In genomic region chr5:178383301-178383918, GRCh38 we compare ENCODE assay signal across 20 cellular contexts.
"Had no signal": no experiment of that assay in that cellular context is flagged by ENCODE, and none has a peak within 500 bp of the region (broad histone marks: within the 10 kb centered on the region; RNA-seq: fewer than 3 reads in every experiment).

No MANE protein-coding gene starts in this region.

- H3K4me3 Mint-ChIP-seq: activated CD4-positive, alpha-beta T cell treated with anti-CD3 and anti-CD28 coated beads, Interleukin-2, amount 10 ng/mL, durations not matched to agents 7 days and 5 days; activated CD8-positive, alpha-beta T cell treated with anti-CD3 and anti-CD28 coated beads, Interleukin-2, amount 10 ng/mL, durations not matched to agents 7 days and 5 days; dendritic cell treated with granulocyte-macrophage colony-stimulating factor and Interleukin-4, amounts not matched to agents 40 ng/mL and 50 ng/mL, for 4 days; stimulated activated memory B cell treated with anti-CD40 and anti-IgM and Interleukin-4, amounts not matched to agents 10 μg/mL and 1 μg/mL and 100 μg/mL, for 72 hours had no signal

- H3K27ac Mint-ChIP-seq: activated CD4-positive, alpha-beta T cell treated with anti-CD3 and anti-CD28 coated beads, Interleukin-2, amount 10 ng/mL, durations not matched to agents 7 days and 5 days; activated CD8-positive, alpha-beta T cell treated with anti-CD3 and anti-CD28 coated beads, Interleukin-2, amount 10 ng/mL, durations not matched to agents 7 days and 5 days; dendritic cell treated with granulocyte-macrophage colony-stimulating factor and Interleukin-4, amounts not matched to agents 40 ng/mL and 50 ng/mL, for 4 days; stimulated activated memory B cell treated with anti-CD40 and anti-IgM and Interleukin-4, amounts not matched to agents 10 μg/mL and 1 μg/mL and 100 μg/mL, for 72 hours had no signal

- ATAC-seq: activated CD4-positive, CD25-positive, alpha-beta regulatory T cell treated with anti-CD3 and anti-CD28 coated beads, Interleukin-2, amount 50 U/mL, for 24 hours; activated CD8-positive, alpha-beta T cell treated with anti-CD3 and anti-CD28 coated beads, Interleukin-2, amount 10 ng/mL, durations not matched to agents 7 days and 5 days; left colon; stimulated activated memory B cell treated with anti-CD40 and anti-IgM and Interleukin-4, amounts not matched to agents 10 μg/mL and 1 μg/mL and 100 μg/mL, for 72 hours had no signal

- H3K27ac ChIP-seq: breast epithelium, esophagus muscularis mucosa, gastroesophageal sphincter, ovary, thoracic aorta had no signal

- H3K4me1 Mint-ChIP-seq: activated CD4-positive, alpha-beta T cell treated with anti-CD3 and anti-CD28 coated beads, Interleukin-2, amount 10 ng/mL, durations not matched to agents 7 days and 5 days had no signal

- DNase-seq: activated CD4-positive, alpha-beta T cell treated with anti-CD3 and anti-CD28 coated beads, Interleukin-2, amount 10 ng/mL, durations not matched to agents 7 days and 5 days; activated CD8-positive, alpha-beta memory T cell treated with anti-CD3 and anti-CD28 coated beads, Interleukin-2, amount 50 U/mL, for 4 hours; activated CD8-positive, alpha-beta T cell treated with anti-CD3 and anti-CD28 coated beads, Interleukin-2, amount 10 ng/mL, durations not matched to agents 7 days and 5 days; activated effector memory CD4-positive, alpha-beta T cell treated with Interleukin-2 at 50 U/mL for 16 hours; activated naive CD4-positive, alpha-beta T cell treated with anti-CD3 and anti-CD28 coated beads, Interleukin-2, amount 50 U/mL, for 16 hours; activated T-cell treated with anti-CD3 and anti-CD28 coated beads, Interleukin-2, amount 50 U/mL, for 48 hours; effector CD8-positive, alpha-beta T cell; left colon; stimulated activated CD4-positive, alpha-beta T cell treated with anti-CD3 and anti-CD28 coated beads, Interleukin-4, amount 100 ng/mL, for 4 hours; T-helper 1 cell; T1000 had no signal

- H3K27me3 ChIP-seq: ovary had no signal

- H3K36me3 ChIP-seq: breast epithelium, esophagus muscularis mucosa, gastroesophageal sphincter, ovary, thoracic aorta had no signal

- H3K4me3 ChIP-seq: breast epithelium, lung, ovary, thoracic aorta had no signal

- H3K27me3 Mint-ChIP-seq: activated CD4-positive, alpha-beta T cell treated with anti-CD3 and anti-CD28 coated beads, Interleukin-2, amount 10 ng/mL, durations not matched to agents 7 days and 5 days had no signal

- H3K4me1 ChIP-seq: breast epithelium had no signal

- H3K9me3 Mint-ChIP-seq: activated CD4-positive, alpha-beta T cell treated with anti-CD3 and anti-CD28 coated beads, Interleukin-2, amount 10 ng/mL, durations not matched to agents 7 days and 5 days; dendritic cell treated with granulocyte-macrophage colony-stimulating factor and Interleukin-4, amounts not matched to agents 40 ng/mL and 50 ng/mL, for 4 days; stimulated activated memory B cell treated with anti-CD40 and anti-IgM and Interleukin-4, amounts not matched to agents 10 μg/mL and 1 μg/mL and 100 μg/mL, for 72 hours had no signal

- H3K9me3 ChIP-seq: breast epithelium, esophagus muscularis mucosa, gastroesophageal sphincter, ovary, thoracic aorta had no signal

- H3K36me3 Mint-ChIP-seq: stimulated activated memory B cell treated with anti-CD40 and anti-IgM and Interleukin-4, amounts not matched to agents 10 μg/mL and 1 μg/mL and 100 μg/mL, for 72 hours had no signal
